8 cellular contexts compared by ENCODE assay signal in the genomic region with DNA sequence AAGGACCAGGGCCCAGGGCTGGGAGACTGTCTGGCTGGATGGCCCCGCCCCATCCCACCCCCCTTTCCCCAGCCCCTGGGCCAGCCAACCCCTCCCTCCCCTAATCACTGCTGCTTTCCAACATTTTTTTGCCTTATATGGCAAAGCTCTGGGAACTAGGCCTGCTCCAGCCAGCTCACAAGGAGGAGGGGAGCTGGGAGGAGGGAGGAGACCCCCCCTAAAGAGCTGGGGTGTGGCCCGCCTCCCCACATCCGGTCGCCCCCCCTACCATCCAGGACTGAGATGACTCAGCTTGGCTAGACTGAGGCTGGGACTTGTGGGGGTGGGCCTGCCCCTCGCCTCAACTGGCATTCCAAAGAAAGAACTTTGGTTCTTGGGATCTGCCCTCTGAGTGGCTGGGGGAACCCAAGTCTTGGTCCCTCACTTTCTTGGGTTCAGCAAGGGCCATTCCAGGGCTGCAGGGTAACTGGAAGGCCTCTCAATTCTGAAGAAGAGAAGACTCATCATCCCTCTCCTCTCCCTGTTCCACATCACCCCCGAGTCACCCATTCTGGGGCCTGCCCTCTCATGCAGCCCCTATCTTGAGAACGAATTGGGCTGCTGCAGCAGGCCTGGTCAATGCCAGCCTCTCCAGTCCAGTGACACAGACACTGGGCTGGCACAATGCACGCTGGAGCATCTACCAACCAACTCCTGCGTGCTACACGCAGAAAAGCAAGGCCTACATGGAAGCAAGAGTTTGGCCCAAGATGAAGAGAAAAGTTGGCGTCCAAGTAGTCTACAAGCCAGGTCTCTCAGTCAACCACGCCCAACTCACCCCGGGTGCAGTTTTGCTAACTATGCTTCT. TPM values are rescaled to one million over a fixed set of nuclear protein-coding genes. Genes with fewer than 3 reads are reported as not detected.
DNase-seq lines count a peak whose midpoint lies in the region; ATAC-seq and TF ChIP-seq lines count a peak whose summit lies in the region.

No MANE protein-coding gene starts in this region.

- no peaks in the 10 kb centered on the region; the same call in 1 of the 2 replicates for H3K36me3 ChIP-seq in Caco-2 (ENCODE audit: control insufficient read depth, insufficient read depth, low read length)

- no peak for TF ChIP-seq CTCF in Caco-2 (IDR thresholded peaks at IDR 0.05; ENCODE audit: insufficient read depth in 1 of 2, low read depth in 1 of 2, low read length in 1 of 2, severe bottlenecking in 1 of 2, unreplicated experiment in 1 of 2)

- H3K27ac Mint-ChIP-seq in Caco-2 (ENCODE audit: unreplicated experiment): peak overlapping the region; percentile 84

- H3K27ac ChIP-seq in angular gyrus (ENCODE audit: low read depth, low read length) (peak overlapping the region; percentile 82), right cardiac atrium (ENCODE audit: low read length) (peak overlapping the region; percentile 99)

- H3K9me3 ChIP-seq in Caco-2: no peaks in the 10 kb centered on the region
- no peaks in the 10 kb centered on the region for H3K9me3 ChIP-seq in right cardiac atrium (ENCODE audit: control insufficient read depth, low read length)

- H3K4me3 Mint-ChIP-seq in Caco-2 (ENCODE audit: unreplicated experiment): peak overlapping the region; percentile 83

- CTCF ChIA-PET in Caco-2 (lab: Charles Lee): interaction anchor here (0.5 to 0.6 kb wide), 3 partner anchors 109 to 759 kb away, joined by 3 to 4 read pairs (median 3); partner anchors contain the start of gene G6PD

- DNase-seq in Caco-2 (peak; percentile 77 to 91), HuH-7 (ENCODE audit: low spot score) (peak; percentile 33), SW 1271 (lab: John Stamatoyannopoulos, UW) (peak; percentile 77 to 90), right cardiac atrium (peak; percentile 88 to 92 (median 92)), putamen (ENCODE audit: low spot score) (peak; percentile 67)

- H3K27me3 ChIP-seq in Caco-2 (replicated peaks; ENCODE audit: control insufficient read depth, insufficient read depth, low read length): no peaks in the 10 kb centered on the region
- H3K27me3 ChIP-seq in right cardiac atrium (ENCODE audit: control insufficient read depth, insufficient read depth): no peaks in the 10 kb centered on the region

- peaks cover 56% of the 10 kb centered on the region for H3K36me3 Mint-ChIP-seq in Caco-2 (ENCODE audit: insufficient read depth, unreplicated experiment)

- no peaks in the 10 kb centered on the region for H3K9me3 Mint-ChIP-seq in Caco-2 (ENCODE audit: unreplicated experiment)

- no peaks in the 10 kb centered on the region for H3K4me1 Mint-ChIP-seq in Caco-2 (ENCODE audit: low read depth, unreplicated experiment)

- WGBS in right cardiac atrium: 1% methylated on average over 13 of the region's 13 CpGs

- no peaks in the 10 kb centered on the region for H3K27me3 Mint-ChIP-seq in Caco-2 (ENCODE audit: insufficient read depth, unreplicated experiment)

- peak overlapping the region; percentile 98 for H3K4me3 ChIP-seq in Caco-2 (ENCODE audit: low read depth, low read length)
- peak overlapping the region; percentile 96 for H3K4me3 ChIP-seq in right cardiac atrium (ENCODE audit: low read length)

- ATAC-seq in right cardiac atrium (peak; percentile 58 to 67), GM21737 (IDR thresholded peaks at IDR 0.05; ENCODE audit: unreplicated experiment) (no peak), HG03025 (IDR thresholded peaks at IDR 0.05; ENCODE audit: low FRiP score, unreplicated experiment) (no peak)

- TSS peak; percentile 68 for BruUV-seq in Caco-2 (replicated peaks; lab: Mats Ljungman, UMichigan)

- H3K4me1 ChIP-seq in Caco-2: peaks cover 22% of the 10 kb centered on the region
- peaks cover 8% of the 10 kb centered on the region for H3K4me1 ChIP-seq in right cardiac atrium (ENCODE audit: control insufficient read depth, insufficient read depth, low read length)

- intact Hi-C loops in Caco-2 (cut with micrococcal nuclease; ENCODE audit: unreplicated experiment) (loop anchor here (5.0 to 10.0 kb wide), 2 partner anchors 395 to 577 kb away; partner anchors contain the start of genes HCFC1, IDH3G, SSR4 and TMEM187), right cardiac atrium (cut with DNase I) (no loop called here)

- POLR2A ChIA-PET in Caco-2 (lab: Charles Lee): interaction anchor here (0.6 to 1.1 kb wide), 6 partner anchors 9 to 441 kb away, joined by 3 to 5 read pairs (median 4); partner anchors contain the start of genes RPL10 and SLC10A3

RNA-seq across cellular contexts. Expression of gene FLNA, which starts 4.8 kb away (rescaled TPM):
- total RNA-seq in Caco-2 (2022) (546 and 634 TPM in 2 replicates), right cardiac atrium (100 to 1,000 TPM; 262 to 363 (median 298) TPM)
- 271 TPM for polyA plus RNA-seq in right cardiac atrium

RNA-seq across cellular contexts. Expression of gene EMD, which starts 9.4 kb away (rescaled TPM):
- 67.2 and 70.1 TPM in 2 replicates for total RNA-seq in Caco-2 (2022)
- 10 to 100 TPM; 58.5 to 72.9 (median 60.0) TPM for total RNA-seq in right cardiac atrium
- 86.1 TPM for polyA plus RNA-seq in right cardiac atrium

RNA-seq across cellular contexts. Expression of gene RPL10, which starts 28.5 kb away (rescaled TPM):
- total RNA-seq in Caco-2 (2022) (2,081 and 2,086 TPM in 2 replicates), right cardiac atrium (1,000 to 10,000 TPM; 2,034 to 2,544 (median 2,211) TPM)
- polyA plus RNA-seq in right cardiac atrium: 2,857 TPM

RNA-seq across cellular contexts. Expression of gene DNASE1L1, which starts 39.4 kb away (rescaled TPM):
- total RNA-seq in Caco-2 (2022): 8.8 and 9.7 TPM in 2 replicates
- total RNA-seq in right cardiac atrium: 10 to 100 TPM; 47.3 to 52.6 (median 51.2) TPM
- polyA plus RNA-seq in right cardiac atrium: 60.5 TPM

RNA-seq across cellular contexts. Expression of gene TAFAZZIN, which starts 41.7 kb away (rescaled TPM):
- 30.2 and 34.0 TPM in 2 replicates for total RNA-seq in Caco-2 (2022)
- total RNA-seq in right cardiac atrium: 10 to 100 TPM; 38.0 to 45.0 (median 39.0) TPM
- 43.9 TPM for polyA plus RNA-seq in right cardiac atrium

Comparison
In these comparisons a context has a peak if more than half of its experiments do, and no peak if none do; other contexts are left out.
1. DNase-seq: peak in every context shown above with its lines; median percentile 92 in right cardiac atrium; 84 in Caco-2; 84 in SW 1271; 67 in putamen; 33 in HuH-7.
2. ATAC-seq: peak in right cardiac atrium (2 of 2); none in GM21737 (single experiment) and HG03025 (single experiment).